In genomic region chr4:110620352-110621327, GRCh38 we compare ENCODE assay signal across 8 cellular contexts. TPM values are rescaled to one million over a fixed set of nuclear protein-coding genes. Genes with fewer than 3 reads are reported as not detected.
DNase-seq lines count a peak whose midpoint lies in the region; ATAC-seq and TF ChIP-seq lines count a peak whose summit lies in the region.

No MANE protein-coding gene starts in this region.

- intact Hi-C loops in testis (cut with DNase I; ENCODE audit: low total_unique reads), result no loop called here
- intact Hi-C loops in PC-9 (cut with micrococcal nuclease; ENCODE audit: unreplicated experiment), result loop anchor here (10.0 kb wide), 1 partner anchor 1414 kb away; no protein-coding TSS in a partner anchor

- H3K4me3 ChIP-seq in testis, result peak overlapping the region; percentile 18 to 56
- H3K4me3 ChIP-seq in PC-9, result no peak overlapping the region

- no peaks in the 10 kb centered on the region for H3K27me3 ChIP-seq in testis
- no peaks in the 10 kb centered on the region for H3K27me3 ChIP-seq in PC-9 (ENCODE audit: insufficient read depth, low read depth)

- ATAC-seq in activated naive CD8-positive, alpha-beta T cell treated with anti-CD3 and anti-CD28 coated beads, Interleukin-2, amount 50 U/mL, for 24 hours, result peak; percentile 30

- H2AFZ ChIP-seq in PC-9, result no peak overlapping the region

- BruUV-seq in PC-9 (replicated peaks; lab: Mats Ljungman, UMichigan), result no TSS peak

- H3K4me3 Mint-ChIP-seq in activated naive CD8-positive, alpha-beta T cell treated with anti-CD3 and anti-CD28 coated beads, Interleukin-2, amount 50 U/mL, for 24 hours, result peak overlapping the region; percentile 36

- peaks cover 12% of the 10 kb centered on the region for H3K9me3 Mint-ChIP-seq in activated naive CD8-positive, alpha-beta T cell treated with anti-CD3 and anti-CD28 coated beads, Interleukin-2, amount 50 U/mL, for 24 hours

- H3K27me3 Mint-ChIP-seq in activated naive CD8-positive, alpha-beta T cell treated with anti-CD3 and anti-CD28 coated beads, Interleukin-2, amount 50 U/mL, for 24 hours, result peaks cover 87% of the 10 kb centered on the region

- H3K9me3 ChIP-seq in testis, result no peaks in the 10 kb centered on the region
- H3K9me3 ChIP-seq in PC-9 (ENCODE audit: insufficient read depth, low read depth), result no peaks in the 10 kb centered on the region

- POLR2A ChIA-PET in PC-9 (lab: Charles Lee; ENCODE audit: unreplicated experiment), result no interaction called here

- CTCF ChIA-PET in PC-9 (lab: Charles Lee), result no interaction called here

- no peak overlapping the region for H3K27ac Mint-ChIP-seq in activated naive CD8-positive, alpha-beta T cell treated with anti-CD3 and anti-CD28 coated beads, Interleukin-2, amount 50 U/mL, for 24 hours

- TF ChIP-seq CTCF in testis (IDR thresholded peaks at IDR 0.05) (no peak), PC-9 (conservative IDR thresholded peaks at IDR 0.05) (no peak)

- peak; percentile 67 for DNase-seq in activated CD8-positive, alpha-beta memory T cell treated with anti-CD3 and anti-CD28 coated beads, Interleukin-2, amount 50 U/mL, for 48 hours
- DNase-seq in activated CD8-positive, alpha-beta memory T cell treated with anti-CD3 and anti-CD28 coated beads for 24 hours, result no peak
- DNase-seq in activated naive CD8-positive, alpha-beta T cell treated with anti-CD3 and anti-CD28 coated beads, Interleukin-2, amount 50 U/mL, for 24 hours, result no peak
- peak; percentile 80 for DNase-seq in iris pigment epithelial cell (ENCODE audit: low read depth)
- no peak for DNase-seq in testis
- no peak for DNase-seq in putamen (ENCODE audit: low spot score)
- DNase-seq in NAMALWA (ENCODE audit: low spot score), result no peak
- DNase-seq in PC-9, result no peak

- no peak for TF ChIP-seq POLR2A in testis (IDR thresholded peaks at IDR 0.05)

- peaks cover 7% of the 10 kb centered on the region for H3K36me3 Mint-ChIP-seq in activated naive CD8-positive, alpha-beta T cell treated with anti-CD3 and anti-CD28 coated beads, Interleukin-2, amount 50 U/mL, for 24 hours (ENCODE audit: low read depth)

- peaks cover 29% of the 10 kb centered on the region for H3K4me1 Mint-ChIP-seq in activated naive CD8-positive, alpha-beta T cell treated with anti-CD3 and anti-CD28 coated beads, Interleukin-2, amount 50 U/mL, for 24 hours

- H3K4me1 ChIP-seq in testis, result peaks cover 9% of the 10 kb centered on the region
- H3K4me1 ChIP-seq in PC-9 (replicated peaks; ENCODE audit: insufficient read depth), result no peaks in the 10 kb centered on the region

- WGBS in testis, 2 donors, result 8 to 13% methylated on average over 25 to 42 of the region's 43 CpGs

- H3K79me2 ChIP-seq in PC-9 (ENCODE audit: low read depth), result no peaks in the 10 kb centered on the region

- no peaks in the 10 kb centered on the region for H3K36me3 ChIP-seq in testis (ENCODE audit: low read depth, missing control alignments)
- no peaks in the 10 kb centered on the region for H3K36me3 ChIP-seq in PC-9 (ENCODE audit: low read depth)

- no peaks in the 10 kb centered on the region for H4K20me1 ChIP-seq in PC-9 (ENCODE audit: insufficient read depth)

- no peaks in the 10 kb centered on the region for H3F3A ChIP-seq in PC-9 (ENCODE audit: insufficient read depth, low read depth)

- H3K27ac ChIP-seq in testis (no peak overlapping the region), PC-9 (no peak overlapping the region)

- no peaks in the 10 kb centered on the region for H3K9me2 ChIP-seq in PC-9 (ENCODE audit: insufficient read depth)

- no peak overlapping the region for H3K4me2 ChIP-seq in PC-9

RNA-seq across cellular contexts. Expression of gene PITX2, which starts 2.2 kb away (rescaled TPM):
- total RNA-seq in testis, result 1 to 10 TPM in 1 of 2 donors, under 1 TPM in 1; 0.93 to 2.3 TPM
- polyA plus RNA-seq in testis (ENCODE audit: insufficient read depth, low read depth, low replicate concordance), result 2.6 TPM
- 0.48 and 1.6 TPM in 2 replicates for total RNA-seq in PC-9 (2021)

Comparison
In these comparisons a context has a peak if more than half of its experiments do, and no peak if none do; other contexts are left out.
1. DNase-seq: peak in activated CD8-positive, alpha-beta memory T cell treated with anti-CD3 and anti-CD28 coated beads, Interleukin-2, amount 50 U/mL, for 48 hours (single experiment) and iris pigment epithelial cell (single experiment); none in activated CD8-positive, alpha-beta memory T cell treated with anti-CD3 and anti-CD28 coated beads for 24 hours (single experiment), activated naive CD8-positive, alpha-beta T cell treated with anti-CD3 and anti-CD28 coated beads, Interleukin-2, amount 50 U/mL, for 24 hours (single experiment), testis (single experiment), putamen (single experiment), NAMALWA (single experiment) and PC-9 (0 of 2).